18 cellular contexts compared by ENCODE assay signal in the genomic region with DNA sequence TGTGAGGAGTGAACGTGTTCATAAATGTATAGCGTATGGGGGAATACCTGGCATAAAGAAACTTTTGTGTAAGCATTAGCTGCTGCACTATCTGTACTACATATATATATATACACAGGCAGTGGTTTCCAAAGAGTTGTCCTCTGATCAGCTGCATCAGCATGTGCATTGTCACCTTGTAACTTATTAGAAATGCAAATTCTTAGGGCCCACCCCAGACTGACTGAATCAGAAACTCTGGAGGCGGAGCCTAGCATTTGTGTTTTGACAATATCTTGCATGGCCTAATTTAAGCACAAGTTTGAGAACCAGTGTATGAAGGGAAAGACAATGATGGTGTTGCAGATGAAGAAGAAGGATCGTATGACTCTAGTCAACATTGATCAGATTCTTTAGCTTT.
DNase-seq lines count a peak whose midpoint lies in the region; ATAC-seq lines count a peak whose summit lies in the region.
"Had no signal": no experiment of that assay in that cellular context is flagged by ENCODE, and none has a peak within 500 bp of the region (broad histone marks: within the 10 kb centered on the region; RNA-seq: fewer than 3 reads in every experiment).

No MANE protein-coding gene starts in this region.

- ATAC-seq in GM18498 (IDR thresholded peaks at IDR 0.05; ENCODE audit: unreplicated experiment) (peak; percentile 65), GM19025 (IDR thresholded peaks at IDR 0.05; ENCODE audit: low read depth, unreplicated experiment) (peak; percentile 68), HG02623 (IDR thresholded peaks at IDR 0.05; ENCODE audit: unreplicated experiment) (peak; percentile 88), HG03280 (IDR thresholded peaks at IDR 0.05; ENCODE audit: unreplicated experiment) (peak; percentile 86), Right ventricle myocardium inferior (no peak)
- ATAC-seq: naive thymus-derived CD8-positive, alpha-beta T cell; stimulated activated naive CD8-positive, alpha-beta T cell treated with anti-CD3 and anti-CD28 coated beads, Interleukin-15, Interleukin-2, amounts not matched to agents 100 U/mL and 50 U/mL, for 24 hours had no signal

- DNase-seq in SKM-1 treated with dmso at 0.1 percent for 144 hours (lab: John Stamatoyannopoulos, UW; ENCODE audit: unreplicated experiment): no peak
- no peak for DNase-seq in central memory CD4-positive, alpha-beta T cell
- no peak for DNase-seq in Right ventricle myocardium inferior (ENCODE audit: missing footprints)
- no peak for DNase-seq in NCI-H2227 treated with DMSO at 0.1 percent for 48 hours (lab: John Stamatoyannopoulos, UW)
- DNase-seq: activated CD4-positive, alpha-beta T cell treated with anti-CD3 and anti-CD28 coated beads, Interleukin-2, amount 10 ng/mL, durations not matched to agents 24 days and 14 days; activated T-cell treated with anti-CD3 and anti-CD28 coated beads, Interleukin-2, amount 50 U/mL, for 1 hour; cortex of kidney; erythroblast; immature natural killer cell; naive thymus-derived CD8-positive, alpha-beta T cell; NCI-H1417 treated with DMSO at 0.1 percent for 48 hours; NCI-H345; stimulated activated naive CD8-positive, alpha-beta T cell treated with anti-CD3 and anti-CD28 coated beads, Interleukin-15, Interleukin-2, amounts not matched to agents 100 U/mL and 50 U/mL, for 24 hours; upper lobe of left lung had no signal

- intact Hi-C loops in Right ventricle myocardium inferior (cut with DNase I): no loop called here
